11 cellular contexts compared by ENCODE assay signal in the genomic region with DNA sequence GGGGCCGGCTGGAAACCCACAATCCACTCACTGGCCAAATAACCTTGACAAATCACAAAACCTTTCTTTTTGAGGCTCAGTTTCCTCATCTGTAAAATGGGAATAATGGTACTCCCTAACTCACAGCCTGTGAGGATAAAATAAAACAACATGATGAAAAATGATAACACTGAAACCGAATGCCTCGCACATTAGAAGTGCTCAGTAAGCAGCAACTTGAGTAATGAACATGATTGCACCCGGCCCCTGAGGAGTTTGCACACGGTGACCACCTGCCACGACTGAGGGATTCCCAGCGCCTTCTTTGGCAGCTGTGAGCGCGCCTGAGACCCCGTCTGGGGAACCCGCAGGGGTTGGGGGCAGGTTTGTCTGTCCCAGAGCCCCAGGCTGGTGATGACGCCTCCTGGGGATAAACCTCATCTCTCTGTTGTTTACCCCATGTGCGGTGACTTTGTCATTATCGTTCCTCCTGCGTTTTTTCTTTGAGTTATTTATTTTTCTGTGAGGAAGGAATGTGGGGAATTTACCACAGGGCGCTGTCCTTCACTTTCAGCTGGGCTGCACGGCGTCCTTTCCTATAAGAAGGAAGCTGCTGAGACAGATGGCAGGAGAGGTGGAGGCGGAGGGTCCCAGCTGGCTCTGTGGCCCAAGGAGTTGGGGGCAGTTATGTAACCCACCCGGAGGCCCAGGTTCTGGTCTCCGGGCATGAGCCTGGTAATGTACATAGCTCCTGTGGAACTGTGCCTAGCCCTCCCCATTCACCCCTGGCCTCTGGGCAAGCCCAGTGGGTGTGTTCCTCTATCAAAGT. TPM values are rescaled to one million over a fixed set of nuclear protein-coding genes. Genes with fewer than 3 reads are reported as not detected.
DNase-seq lines count a peak whose midpoint lies in the region; ATAC-seq and TF ChIP-seq lines count a peak whose summit lies in the region.
"Had no signal": no experiment of that assay in that cellular context is flagged by ENCODE, and none has a peak within 500 bp of the region (broad histone marks: within the 10 kb centered on the region; RNA-seq: fewer than 3 reads in every experiment).

No MANE protein-coding gene starts in this region.

- H2AFZ ChIP-seq in mesenchymal stem cell (ENCODE audit: low read depth, low read length), result no peak overlapping the region

- no peak overlapping the region for H3K4me3 ChIP-seq in mesenchymal stem cell (ENCODE audit: insufficient read depth in 1 of 2, low read depth in 1 of 2, low read length in 2 of 2)

- peak overlapping the region in 1 of 2 experiments; percentile 57 for H2BK12ac ChIP-seq in mesenchymal stem cell (ENCODE audit: low read length in 2 of 2)

- no peaks in the 10 kb centered on the region for H3K79me1 ChIP-seq in mesenchymal stem cell (replicated peaks; ENCODE audit: low read length, poor library complexity, severe bottlenecking)

- H2BK15ac ChIP-seq in mesenchymal stem cell (ENCODE audit: low read depth, poor library complexity, severe bottlenecking), result peak overlapping the region; percentile 19

- H3K27ac ChIP-seq in caudate nucleus (ENCODE audit: low read depth, low read length) (peak overlapping the region; percentile 19), mesenchymal stem cell (ENCODE audit: low read length, poor library complexity, severe bottlenecking) (peak overlapping the region; percentile 82)

- H3K9me3 ChIP-seq in mesenchymal stem cell (ENCODE audit: control insufficient read depth, low read length), result no peaks in the 10 kb centered on the region

- no peak for TF ChIP-seq POLR2A in erythroblast (IDR thresholded peaks at IDR 0.05; ENCODE audit: low read length)

- no peak overlapping the region for H4K91ac ChIP-seq in mesenchymal stem cell (ENCODE audit: low read length)

- H4K8ac ChIP-seq in mesenchymal stem cell (ENCODE audit: low read length), result peak overlapping the region; percentile 22

- H2AK5ac ChIP-seq in mesenchymal stem cell (ENCODE audit: low read length, severe bottlenecking), result peak overlapping the region; percentile 62

- H3K4ac ChIP-seq in mesenchymal stem cell (ENCODE audit: low read depth in 1 of 2, low read length in 2 of 2), result no peak overlapping the region

- no peaks in the 10 kb centered on the region for H3K27me3 ChIP-seq in mesenchymal stem cell (ENCODE audit: control insufficient read depth in 1 of 2, insufficient read depth in 1 of 2, low read length in 2 of 2)

- no peak overlapping the region for H3K14ac ChIP-seq in mesenchymal stem cell (ENCODE audit: low read length in 2 of 2)

- peaks cover 47% of the 10 kb centered on the region for H3K4me1 ChIP-seq in mesenchymal stem cell (ENCODE audit: control insufficient read depth, insufficient read depth, low read depth, low read length)

- no peak overlapping the region for H2BK5ac ChIP-seq in mesenchymal stem cell (ENCODE audit: low read depth, low read length, poor library complexity, severe bottlenecking)

- WGBS in mesenchymal stem cell, result 7% methylated on average over 21 of the region's 21 CpGs

- no peak overlapping the region for H3K23ac ChIP-seq in mesenchymal stem cell (ENCODE audit: low read length in 2 of 2)

- DNase-seq in A172 (ENCODE audit: low spot score), result peak; percentile 96
- peak; percentile 62 for DNase-seq in HuH-7.5 (ENCODE audit: low spot score)
- DNase-seq in caudate nucleus (lab: John Stamatoyannopoulos, UW), result no peak
- DNase-seq in mesenchymal stem cell, result peak; percentile 95
- DNase-seq in stimulated activated CD4-positive, alpha-beta T cell treated with anti-CD3 and anti-CD28 coated beads, Interleukin-2, amount 100 ng/mL, for 48 hours, result no peak
- DNase-seq in erythroblast (lab: John Stamatoyannopoulos, UW), result no peak
- DNase-seq: CD4-positive, alpha-beta T cell; effector CD4-positive, alpha-beta T cell; OCI-M1 had no signal

- H3K36me3 ChIP-seq in mesenchymal stem cell (ENCODE audit: control insufficient read depth in 1 of 2, insufficient read depth in 2 of 2, low read depth in 1 of 2, low read length in 2 of 2), result no peaks in the 10 kb centered on the region

- ATAC-seq in HG02884 (IDR thresholded peaks at IDR 0.05; ENCODE audit: unreplicated experiment) (no peak), HG02759 (IDR thresholded peaks at IDR 0.05; ENCODE audit: unreplicated experiment) (no peak)

- H2BK120ac ChIP-seq in mesenchymal stem cell (ENCODE audit: low read depth, low read length), result peak overlapping the region; percentile 51

- H3K9ac ChIP-seq in mesenchymal stem cell (ENCODE audit: low read length), result no peak overlapping the region

- H3K18ac ChIP-seq in mesenchymal stem cell (ENCODE audit: low read depth in 1 of 2, low read length in 2 of 2), result peak overlapping the region in 1 of 2 experiments; percentile 33

- H3K4me2 ChIP-seq in mesenchymal stem cell (ENCODE audit: low read length, poor library complexity, severe bottlenecking), result peak overlapping the region; percentile 67

RNA-seq across cellular contexts. Expression of a gene that starts 3.0 kb away (rescaled TPM):
- 7.2 and 9.0 TPM in 2 replicates for total RNA-seq in A172 (2014; rRNA removed; shearing (Covaris generic))
- 37.8 TPM for polyA plus RNA-seq in mesenchymal stem cell (2013, experiment 1 of 2)
- polyA plus RNA-seq in mesenchymal stem cell (2013, experiment 2 of 2), result 39.1 TPM

RNA-seq across cellular contexts. Expression of a gene that starts 23.6 kb away (rescaled TPM):
- total RNA-seq in A172 (2014; rRNA removed; shearing (Covaris generic)), result 0.07 and 0.45 TPM in 2 replicates
- polyA plus RNA-seq in mesenchymal stem cell (2013, experiment 1 of 2), result 1.6 TPM
- 1.8 TPM for polyA plus RNA-seq in mesenchymal stem cell (2013, experiment 2 of 2)
- total RNA-seq: CD4-positive, alpha-beta T cell had no signal

Comparison
In these comparisons a context has a peak if more than half of its experiments do, and no peak if none do; other contexts are left out.
1. DNase-seq: peak in A172 (single experiment), HuH-7.5 (single experiment) and mesenchymal stem cell (single experiment); none in caudate nucleus (0 of 61), stimulated activated CD4-positive, alpha-beta T cell treated with anti-CD3 and anti-CD28 coated beads, Interleukin-2, amount 100 ng/mL, for 48 hours (0 of 2) and erythroblast (0 of 2).